Comparison of ENCODE assay signal across 1 cellular context in genomic region chr19:45717131-45717982, GRCh38.
TF ChIP-seq lines count a peak whose summit lies in the region.

No MANE protein-coding gene starts in this region.

TF ChIP-seq in K562, 482 proteins besides CTCF, POLR2A, EP300 and RAD21 (continued from another document and continues in another):
- TF ChIP-seq ZNF133 (CRISPR knock-in tag; IDR thresholded peaks at IDR 0.05) (no peak), ELF2 (CRISPR knock-in tag; IDR thresholded peaks at IDR 0.05) (no peak), ZNF77 (CRISPR knock-in tag; IDR thresholded peaks at IDR 0.05) (no peak), PPARD (CRISPR knock-in tag; IDR thresholded peaks at IDR 0.05) (no peak), NR1H2 (CRISPR knock-in tag; IDR thresholded peaks at IDR 0.05) (no peak), POLR2H (tag; IDR thresholded peaks at IDR 0.05; ENCODE audit: low read depth) (peak; percentile 82), HNRNPK (IDR thresholded peaks at IDR 0.05; ENCODE audit: low read depth, low read length, poor library complexity, severe bottlenecking) (no peak), RNF2 (IDR thresholded peaks at IDR 0.05) (peak; percentile 94), HMBOX1 (IDR thresholded peaks at IDR 0.05) (0 out of 2 replicates have a peak, but pooled peaks have one; percentile 25), POLR3G (IDR thresholded peaks at IDR 0.05; ENCODE audit: extremely low read depth, insufficient read length, insufficient replicate concordance) (no peak), DACH1 (IDR thresholded peaks at IDR 0.05; ENCODE audit: partially characterized antibody) (no peak), ZNF282 (CRISPR knock-in tag; IDR thresholded peaks at IDR 0.05) (no peak), POLR3A (IDR thresholded peaks at IDR 0.05; ENCODE audit: borderline replicate concordance, extremely low read depth, insufficient read depth, insufficient read length) (no peak), KLF13 (tag; IDR thresholded peaks at IDR 0.05; ENCODE audit: borderline replicate concordance, low read depth) (peak; percentile 70), ZNF12 (CRISPR knock-in tag; IDR thresholded peaks at IDR 0.05) (no peak), TBP (optimal IDR thresholded peaks at IDR 0.05; ENCODE audit: low read depth, low read length) (peak; percentile 52), ZNF764 (CRISPR knock-in tag; IDR thresholded peaks at IDR 0.05; ENCODE audit: low read depth) (no peak), SMC3 (conservative IDR thresholded peaks at IDR 0.05; ENCODE audit: insufficient read depth, low read depth, low read length) (no peak), ZNF408 (CRISPR knock-in tag; IDR thresholded peaks at IDR 0.05; ENCODE audit: low read depth) (no peak), TOE1 (IDR thresholded peaks at IDR 0.05; ENCODE audit: borderline replicate concordance) (peak; percentile 96), TOE1 (CRISPR knock-in tag; IDR thresholded peaks at IDR 0.05; ENCODE audit: borderline replicate concordance, low read depth) (no peak), TAF15 (IDR thresholded peaks at IDR 0.05; ENCODE audit: low read depth, low read length) (no peak), DLX4 (CRISPR knock-in tag; IDR thresholded peaks at IDR 0.05) (no peak), CTBP1 (IDR thresholded peaks at IDR 0.05; ENCODE audit: borderline replicate concordance) (peak; percentile 82; the same call in 1 of the 2 replicates), ZNF197 (CRISPR knock-in tag; IDR thresholded peaks at IDR 0.05; ENCODE audit: low read depth) (peak; percentile 76; the same call in 1 of the 2 replicates), SRSF3 (IDR thresholded peaks at IDR 0.05; ENCODE audit: insufficient read depth, low read length) (no peak), FOXJ2 (tag; IDR thresholded peaks at IDR 0.05) (peak; percentile 88), KDM5B (IDR thresholded peaks at IDR 0.05; ENCODE audit: insufficient replicate concordance, low read depth, low read length) (peak; percentile 20), NFIC (IDR thresholded peaks at IDR 0.05) (no peak), NEUROD1 (IDR thresholded peaks at IDR 0.05; ENCODE audit: borderline replicate concordance, low read depth, low read length, partially characterized antibody) (peak; percentile 98), PHF20 (IDR thresholded peaks at IDR 0.05; ENCODE audit: partially characterized antibody) (no peak), PHB (CRISPR knock-in tag; IDR thresholded peaks at IDR 0.05) (no peak), ATF7 (IDR thresholded peaks at IDR 0.05) (peak; percentile 90), PRMT5 (CRISPR knock-in tag; IDR thresholded peaks at IDR 0.05) (no peak), ZNF253 (CRISPR knock-in tag; conservative IDR thresholded peaks at IDR 0.05) (no peak), KDM4B (IDR thresholded peaks at IDR 0.05; ENCODE audit: borderline replicate concordance in 2 of 2, low read depth in 1 of 2) (peak in 1 of 2 experiments; percentile 89; a peak in 2 of 4 replicates), REST (CRISPR knock-in tag; IDR thresholded peaks at IDR 0.05; ENCODE audit: low read depth) (peak; percentile 61; the same call in 1 of the 2 replicates), RBFOX2 (IDR thresholded peaks at IDR 0.05; ENCODE audit: low read depth, low read length) (peak; percentile 80), ZNF586 (CRISPR knock-in tag; conservative IDR thresholded peaks at IDR 0.05) (no peak; the same call in 1 of the 2 replicates), ZBTB11 (CRISPR knock-in tag; IDR thresholded peaks at IDR 0.05) (peak in 1 of 3 experiments; percentile 87; a peak in 2 of 6 replicates), MNT (conservative IDR thresholded peaks at IDR 0.05) (peak; percentile 99), PTTG1 (tag; IDR thresholded peaks at IDR 0.05; ENCODE audit: low read depth) (no peak), BMI1 (IDR thresholded peaks at IDR 0.05; ENCODE audit: low read length) (no peak), ZZZ3 (IDR thresholded peaks at IDR 0.05) (no peak), THRB (CRISPR knock-in tag; conservative IDR thresholded peaks at IDR 0.05) (no peak), TEAD4 (IDR thresholded peaks at IDR 0.05; ENCODE audit: low read length) (peak; percentile 27; the same call in 1 of the 2 replicates), TEAD4 (CRISPR knock-in tag; IDR thresholded peaks at IDR 0.05; ENCODE audit: borderline replicate concordance) (no peak), TRIM25 (IDR thresholded peaks at IDR 0.05; ENCODE audit: borderline replicate concordance) (no peak), ZNF175 (CRISPR knock-in tag; IDR thresholded peaks at IDR 0.05; ENCODE audit: low read depth) (peak; percentile 93), PREB (CRISPR knock-in tag; IDR thresholded peaks at IDR 0.05) (no peak), WHSC1 (IDR thresholded peaks at IDR 0.05; ENCODE audit: low read length) (no peak), HDAC8 (tag; IDR thresholded peaks at IDR 0.05) (no peak)
